1 cellular context compared by ENCODE assay signal in the genomic region with DNA sequence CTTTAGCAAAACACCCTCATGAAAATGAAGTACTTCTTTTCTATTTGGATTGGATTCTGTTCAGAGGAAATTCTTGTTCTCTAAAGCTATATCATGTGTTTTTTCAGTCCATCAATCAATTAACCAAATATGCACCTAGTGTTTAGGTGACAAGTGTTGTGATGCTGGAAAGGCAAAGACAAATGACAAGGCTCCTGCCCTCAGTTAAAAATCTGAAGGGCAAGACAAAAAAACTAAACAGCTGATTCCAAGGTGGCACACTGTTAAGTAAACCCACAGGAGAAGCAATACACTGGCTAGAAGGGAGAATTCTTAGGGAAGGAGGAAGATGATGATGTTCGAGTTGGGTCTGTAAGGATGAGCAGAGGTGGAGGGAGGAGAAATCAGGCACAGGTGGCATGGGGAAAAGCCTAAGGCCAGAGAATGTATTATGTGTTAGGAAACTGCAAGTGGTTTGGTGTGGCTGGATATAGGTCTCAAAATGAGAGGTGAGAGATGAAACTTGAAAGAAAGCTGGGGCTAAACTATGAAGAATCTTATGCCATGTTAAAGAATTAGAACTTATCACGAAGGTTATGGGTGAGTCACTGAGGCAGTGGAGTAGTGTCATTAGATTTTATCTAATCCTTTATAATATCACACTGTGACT.
TF ChIP-seq lines count a peak whose summit lies in the region.

No MANE protein-coding gene starts in this region.

TF ChIP-seq in GM23338, 12 proteins besides CTCF, POLR2A, EP300 and RAD21:
- no peak for TF ChIP-seq EZH2phosphoT487 (IDR thresholded peaks at IDR 0.05; ENCODE audit: unreplicated experiment)
- no peak for TF ChIP-seq ZNF462 (CRISPR knock-in tag; IDR thresholded peaks at IDR 0.05)
- TF ChIP-seq ZNF114 (CRISPR knock-in tag; IDR thresholded peaks at IDR 0.05): no peak
- no peak for TF ChIP-seq CREB1 (CRISPR knock-in tag; IDR thresholded peaks at IDR 0.05; ENCODE audit: low read depth)
- TF ChIP-seq JUNB (IDR thresholded peaks at IDR 0.05; ENCODE audit: unreplicated experiment): no peak
- no peak for TF ChIP-seq NANOG (IDR thresholded peaks at IDR 0.05; ENCODE audit: borderline replicate concordance)
- TF ChIP-seq ZNF331 (CRISPR knock-in tag; IDR thresholded peaks at IDR 0.05; ENCODE audit: low read depth): no peak
- TF ChIP-seq, protein P1, sequence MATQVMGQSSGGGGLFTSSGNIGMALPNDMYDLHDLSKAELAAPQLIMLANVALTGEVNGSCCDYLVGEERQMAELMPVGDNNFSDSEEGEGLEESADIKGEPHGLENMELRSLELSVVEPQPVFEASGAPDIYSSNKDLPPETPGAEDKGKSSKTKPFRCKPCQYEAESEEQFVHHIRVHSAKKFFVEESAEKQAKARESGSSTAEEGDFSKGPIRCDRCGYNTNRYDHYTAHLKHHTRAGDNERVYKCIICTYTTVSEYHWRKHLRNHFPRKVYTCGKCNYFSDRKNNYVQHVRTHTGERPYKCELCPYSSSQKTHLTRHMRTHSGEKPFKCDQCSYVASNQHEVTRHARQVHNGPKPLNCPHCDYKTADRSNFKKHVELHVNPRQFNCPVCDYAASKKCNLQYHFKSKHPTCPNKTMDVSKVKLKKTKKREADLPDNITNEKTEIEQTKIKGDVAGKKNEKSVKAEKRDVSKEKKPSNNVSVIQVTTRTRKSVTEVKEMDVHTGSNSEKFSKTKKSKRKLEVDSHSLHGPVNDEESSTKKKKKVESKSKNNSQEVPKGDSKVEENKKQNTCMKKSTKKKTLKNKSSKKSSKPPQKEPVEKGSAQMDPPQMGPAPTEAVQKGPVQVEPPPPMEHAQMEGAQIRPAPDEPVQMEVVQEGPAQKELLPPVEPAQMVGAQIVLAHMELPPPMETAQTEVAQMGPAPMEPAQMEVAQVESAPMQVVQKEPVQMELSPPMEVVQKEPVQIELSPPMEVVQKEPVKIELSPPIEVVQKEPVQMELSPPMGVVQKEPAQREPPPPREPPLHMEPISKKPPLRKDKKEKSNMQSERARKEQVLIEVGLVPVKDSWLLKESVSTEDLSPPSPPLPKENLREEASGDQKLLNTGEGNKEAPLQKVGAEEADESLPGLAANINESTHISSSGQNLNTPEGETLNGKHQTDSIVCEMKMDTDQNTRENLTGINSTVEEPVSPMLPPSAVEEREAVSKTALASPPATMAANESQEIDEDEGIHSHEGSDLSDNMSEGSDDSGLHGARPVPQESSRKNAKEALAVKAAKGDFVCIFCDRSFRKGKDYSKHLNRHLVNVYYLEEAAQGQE (IDR thresholded peaks at IDR 0.05; ENCODE audit: unreplicated experiment): no peak
- TF ChIP-seq POLR2AphosphoS5 (IDR thresholded peaks at IDR 0.05; ENCODE audit: low read depth): no peak
- no peak for TF ChIP-seq EZH2 (IDR thresholded peaks at IDR 0.05; ENCODE audit: low read depth, unreplicated experiment)
- TF ChIP-seq ETS1 (IDR thresholded peaks at IDR 0.05): no peak
- TF ChIP-seq STAT1 (IDR thresholded peaks at IDR 0.05; ENCODE audit: unreplicated experiment): no peak
